10 cellular contexts compared by ENCODE assay signal in genomic region chr3:129118745-129119144, GRCh38. TPM values are rescaled to one million over a fixed set of nuclear protein-coding genes. Genes with fewer than 3 reads are reported as not detected.
A peak's percentile ranks its signal among the peaks of the same experiment; 100 is the strongest.
DNase-seq lines count a peak whose midpoint lies in the region; ATAC-seq, FAIRE-seq and TF ChIP-seq lines count a peak whose summit lies in the region.
"Had no signal": no experiment of that assay in that cellular context is flagged by ENCODE, and none has a peak within 500 bp of the region (broad histone marks: within the 10 kb centered on the region; RNA-seq: fewer than 3 reads in every experiment).

No MANE protein-coding gene starts in this region.

- intact Hi-C loops in sciatic nerve (cut with DNase I) = no loop called here

- H3K4me3 ChIP-seq in H1 (ENCODE audit: extremely low read depth in 1 of 4, insufficient read depth in 2 of 4, low read depth in 3 of 4, low read length in 4 of 4) = peak overlapping the region in 1 of 4 experiments; percentile 68; a peak in 1 of 8 replicates

- H3K79me2 ChIP-seq in H1 (ENCODE audit: control insufficient read depth in 1 of 2, insufficient read depth in 2 of 2, low read length in 2 of 2) = peaks cover 9 to 51% of the 10 kb centered on the region in 2 experiments

- TF ChIP-seq POLR2A in H1 (IDR thresholded peaks at IDR 0.05; ENCODE audit: control extremely low read depth in 1 of 2, low read depth in 2 of 2, low read length in 2 of 2) = no peak

- H3K27me3 Mint-ChIP-seq in activated CD4-positive, alpha-beta memory T cell treated with anti-CD3 and anti-CD28 coated beads, Interleukin-2, amount 10 ng/mL, durations not matched to agents 7 days and 5 days = no peaks in the 10 kb centered on the region

- no peak overlapping the region for H3K14ac ChIP-seq in H1 (ENCODE audit: insufficient read length)

- TF ChIP-seq RAD21 in H1 (IDR thresholded peaks at IDR 0.05 in 1 of 2, conservative IDR thresholded peaks at IDR 0.05 in 1 of 2; ENCODE audit: low read depth in 2 of 2, low read length in 2 of 2) = no peak

- no peak overlapping the region for H4K5ac ChIP-seq in H1 (ENCODE audit: insufficient read length, low read depth, low read length)

- H3K9ac ChIP-seq in H1 (replicated peaks in 1 of 4; ENCODE audit: extremely low read depth in 1 of 4, low read depth in 3 of 4, low read length in 3 of 4) = peak overlapping the region in 1 of 4 experiments; percentile 16; a peak in 2 of 7 replicates

- no peak overlapping the region for H2BK120ac ChIP-seq in H1 (replicated peaks; ENCODE audit: low read depth, low read length)

- H3K9me3 ChIP-seq in KOPT-K1 (ENCODE audit: insufficient read depth, low read length, poor library complexity, severe bottlenecking) (no peaks in the 10 kb centered on the region), H1 (ENCODE audit: insufficient read depth in 2 of 2, low read depth in 1 of 2, low read length in 1 of 2) (no peaks in the 10 kb centered on the region)

- peak; percentile 46 for DNase-seq in activated CD4-positive, alpha-beta memory T cell treated with anti-CD3 and anti-CD28 coated beads, Interleukin-2, amount 10 ng/mL, durations not matched to agents 7 days and 5 days
- DNase-seq in H1 (ENCODE audit: low read depth in 1 of 2, low spot score in 2 of 2) = no peak
- DNase-seq in stimulated activated CD4-positive, alpha-beta T cell treated with anti-CD3 and anti-CD28 coated beads, Interleukin-2, amount 100 ng/mL, for 4 hours (ENCODE audit: low read depth) = peak; percentile 23
- no peak for DNase-seq in NCI-H524 (lab: John Stamatoyannopoulos, UW)
- DNase-seq in NCI-H1694 treated with DMSO at 0.1 percent for 48 hours (lab: John Stamatoyannopoulos, UW) = no peak
- no peak for DNase-seq in G401 (ENCODE audit: low spot score)
- DNase-seq in sciatic nerve (ENCODE audit: low spot score) = no peak
- DNase-seq: amygdala had no signal

- peak overlapping the region; percentile 29; the same call in 1 of the 2 replicates for H2AK5ac ChIP-seq in H1 (ENCODE audit: low read depth, low read length)

- peaks cover 57% of the 10 kb centered on the region for H3K36me3 Mint-ChIP-seq in activated CD4-positive, alpha-beta memory T cell treated with anti-CD3 and anti-CD28 coated beads, Interleukin-2, amount 10 ng/mL, durations not matched to agents 7 days and 5 days (ENCODE audit: low read depth)

- H3K36me3 ChIP-seq in KOPT-K1 (ENCODE audit: insufficient read depth, low read length) = peaks cover 15% of the 10 kb centered on the region; the same call in 1 of the 2 replicates
- H3K36me3 ChIP-seq in H1 (ENCODE audit: control insufficient read depth in 2 of 4, insufficient read depth in 4 of 4, low read length in 3 of 4) = peaks cover 0 to 3% (median 3%) of the 10 kb centered on the region in 4 experiments; a peak in 1 of 8 replicates

- no peak overlapping the region for H2BK20ac ChIP-seq in H1 (ENCODE audit: low read length)

- H2BK5ac ChIP-seq in H1 (ENCODE audit: low read depth, low read length) = no peak overlapping the region; the same call in 1 of the 2 replicates

- peak overlapping the region; percentile 96 for H3K27ac Mint-ChIP-seq in activated CD4-positive, alpha-beta memory T cell treated with anti-CD3 and anti-CD28 coated beads, Interleukin-2, amount 10 ng/mL, durations not matched to agents 7 days and 5 days

- H4K20me1 ChIP-seq in H1 (replicated peaks in 1 of 2; ENCODE audit: control insufficient read depth in 1 of 2, insufficient read depth in 2 of 2, low read length in 2 of 2) = no peaks in the 10 kb centered on the region

- H4K91ac ChIP-seq in H1 (replicated peaks; ENCODE audit: insufficient read length, low read length) = no peak overlapping the region

- POLR2A ChIA-PET in activated CD4-positive, alpha-beta memory T cell treated with anti-CD3 and anti-CD28 coated beads, Interleukin-2, amount 10 ng/mL, durations not matched to agents 7 days and 5 days (lab: Charles Lee) = interaction anchor here (0.6 to 8.4 kb wide), 15 partner anchors 13 to 394 kb away, joined by 3 to 111 read pairs (median 41); partner anchors contain the start of genes CNBP and COPG1
- POLR2A ChIA-PET in H1 (lab: Charles Lee; ENCODE audit: partially characterized antibody) = interaction anchor here (0.9 to 3.0 kb wide), 11 partner anchors 11 to 187 kb away, joined by 3 to 9 read pairs (median 4); partner anchors contain the start of gene CNBP

- H3K23ac ChIP-seq in H1 (ENCODE audit: insufficient read length) = no peak overlapping the region

- no peak for FAIRE-seq in H1 (lab: Jason Lieb, UNC)

- 86% methylated on average over 5 of the region's 5 CpGs; no CpG with 5 or more reads in 1 of the 2 experiments for WGBS in H1 (ENCODE audit: extremely low coverage in 1 of 2, insufficient coverage in 1 of 2, insufficient read length in 1 of 2, insufficient replicate concordance in 2 of 2, low coverage in 1 of 2, low lambda C conversion rate in 2 of 2, missing lambda C conversion rate in 1 of 2), 2 experiments

- H2BK12ac ChIP-seq in H1 (ENCODE audit: low read depth, low read length) = peak overlapping the region; percentile 99; the same call in 1 of the 2 replicates

- peak overlapping the region; percentile 89 to 98; a peak in 2 of 4 replicates for H3K4me2 ChIP-seq in H1 (ENCODE audit: insufficient read depth in 1 of 2, low read depth in 2 of 2, low read length in 2 of 2)

- H3K79me1 ChIP-seq in H1 (ENCODE audit: low read depth, low read length) = peaks cover 8% of the 10 kb centered on the region

- H3K4me1 Mint-ChIP-seq in activated CD4-positive, alpha-beta memory T cell treated with anti-CD3 and anti-CD28 coated beads, Interleukin-2, amount 10 ng/mL, durations not matched to agents 7 days and 5 days = peaks cover 62% of the 10 kb centered on the region

- CTCF ChIA-PET in activated CD4-positive, alpha-beta memory T cell treated with anti-CD3 and anti-CD28 coated beads, Interleukin-2, amount 10 ng/mL, durations not matched to agents 7 days and 5 days (lab: Charles Lee) = interaction anchor here (0.7 to 5.0 kb wide), 7 partner anchors 17 to 198 kb away, joined by 3 to 63 read pairs (median 6); a partner anchor contains a TSS
- CTCF ChIA-PET in H1 (lab: Charles Lee; ENCODE audit: partially characterized antibody) = interaction anchor here (0.5 to 3.1 kb wide), 9 partner anchors 12 to 374 kb away, joined by 3 to 13 read pairs (median 4); no protein-coding TSS in a partner anchor

- peaks cover 12% of the 10 kb centered on the region for H3K23me2 ChIP-seq in H1 (ENCODE audit: low read depth, low read length)

- in situ Hi-C loops in G401 (cut with HindIII; ENCODE audit: low sequenced_read_pairs) = loop anchor here (10.0 kb wide), 1 partner anchor 64 kb away; no protein-coding TSS in a partner anchor

- no peaks in the 10 kb centered on the region for H3K27me3 ChIP-seq in H1 (replicated peaks in 1 of 4; ENCODE audit: control insufficient read depth in 3 of 4, extremely low read depth in 1 of 4, insufficient read depth in 3 of 4, low read length in 3 of 4)

- no peak for ATAC-seq in sciatic nerve

- H3K9me3 Mint-ChIP-seq in activated CD4-positive, alpha-beta memory T cell treated with anti-CD3 and anti-CD28 coated beads, Interleukin-2, amount 10 ng/mL, durations not matched to agents 7 days and 5 days = no peaks in the 10 kb centered on the region

- H3K4ac ChIP-seq in H1 (replicated peaks; ENCODE audit: insufficient read length, low read depth, low read length) = no peak overlapping the region

- no peak for TF ChIP-seq EP300 in H1 (IDR thresholded peaks at IDR 0.05; ENCODE audit: borderline replicate concordance in 1 of 2, low read depth in 2 of 2, low read length in 2 of 2)

- H3K18ac ChIP-seq in H1 (ENCODE audit: extremely low read depth, low read length) = no peak overlapping the region; the same call in 1 of the 2 replicates

- H4K8ac ChIP-seq in H1 (ENCODE audit: extremely low read depth, insufficient read depth, low read length) = no peak overlapping the region

- H3K4me3 Mint-ChIP-seq in activated CD4-positive, alpha-beta memory T cell treated with anti-CD3 and anti-CD28 coated beads, Interleukin-2, amount 10 ng/mL, durations not matched to agents 7 days and 5 days = peak overlapping the region; percentile 91

- H2BK15ac ChIP-seq in H1 (ENCODE audit: low read length) = no peak overlapping the region

- peak overlapping the region; percentile 85 for H3K27ac ChIP-seq in KOPT-K1 (ENCODE audit: low read depth, low read length, poor library complexity, severe bottlenecking)
- H3K27ac ChIP-seq in H1 (ENCODE audit: low read depth, low read length) = peak overlapping the region; percentile 58

- no peak overlapping the region for H2AFZ ChIP-seq in H1 (ENCODE audit: low read length)

- H3K4me1 ChIP-seq in H1 (replicated peaks in 1 of 4; ENCODE audit: control insufficient read depth in 3 of 4, insufficient read depth in 4 of 4, low read length in 3 of 4) = peaks cover 13 to 26% (median 23%) of the 10 kb centered on the region in 4 experiments

- no peak overlapping the region for H3K56ac ChIP-seq in H1 (replicated peaks; ENCODE audit: insufficient read length, low read depth, low read length)

- TF ChIP-seq CTCF in H1 (IDR thresholded peaks at IDR 0.05; ENCODE audit: control extremely low read depth in 1 of 3, insufficient read depth in 1 of 3, low read depth in 1 of 3, low read length in 3 of 3) = no peak

RNA-seq across cellular contexts. Expression of gene RAB43, which starts 2.9 kb away (rescaled TPM):
- total RNA-seq in activated CD4-positive, alpha-beta memory T cell treated with anti-CD3 and anti-CD28 coated beads, Interleukin-2, amount 10 ng/mL, durations not matched to agents 7 days and 5 days = 10 to 100 TPM; 46.3 to 48.1 TPM
- total RNA-seq in H1 (2021; fragmentation: NEBNext Ultra II Directional; extraction: Animal tissue kit (Norgen Biotek cat#: 25700)) = 18.7 and 19.4 TPM in 2 replicates
- 13.1 and 18.7 TPM in 2 replicates for polyA plus RNA-seq in H1 (2011; rRNA removed)
- 12.7 TPM for polyA plus RNA-seq in H1 (2011; cell fraction: cytosol; rRNA removed)
- 25.4 TPM for polyA plus RNA-seq in H1 (2011; cell fraction: nucleus; rRNA removed)
- 10.6 to 13.7 TPM (median 13.1 TPM) in 4 replicates for polyA plus RNA-seq in H1 (2012, experiment 1 of 2)
- polyA plus RNA-seq in H1 (2012, experiment 2 of 2) = 14.1 TPM
- polyA plus RNA-seq in H1 (2013, experiment 1 of 2) = 11.8 TPM
- polyA plus RNA-seq in H1 (2013, experiment 2 of 2) = 12.4 TPM
- 10.3 and 10.9 TPM in 2 replicates for polyA minus RNA-seq in H1 (2011; rRNA and poly(A)+ RNA removed)
- 9.8 TPM for polyA minus RNA-seq in H1 (2011; cell fraction: cytosol; rRNA and poly(A)+ RNA removed)
- polyA minus RNA-seq in H1 (2011; cell fraction: nucleus; rRNA and poly(A)+ RNA removed) = 11.4 TPM
- 13.0 and 17.5 TPM in 2 replicates for total RNA-seq in G401 (2014; rRNA removed; shearing (Covaris generic))
- 17.9 TPM for total RNA-seq in sciatic nerve

RNA-seq across cellular contexts. Expression of gene ISY1, which starts 42.1 kb away (rescaled TPM):
- 10 to 100 TPM; 63.9 to 66.2 TPM for total RNA-seq in activated CD4-positive, alpha-beta memory T cell treated with anti-CD3 and anti-CD28 coated beads, Interleukin-2, amount 10 ng/mL, durations not matched to agents 7 days and 5 days
- total RNA-seq in H1 (2021; fragmentation: NEBNext Ultra II Directional; extraction: Animal tissue kit (Norgen Biotek cat#: 25700)) = 16.6 and 21.8 TPM in 2 replicates
- polyA plus RNA-seq in H1 (2011; rRNA removed) = 27.8 and 38.7 TPM in 2 replicates
- polyA plus RNA-seq in H1 (2011; cell fraction: cytosol; rRNA removed) = 18.8 TPM
- 8.4 TPM for polyA plus RNA-seq in H1 (2011; cell fraction: nucleus; rRNA removed)
- 18.6 to 24.4 TPM (median 21.2 TPM) in 4 replicates for polyA plus RNA-seq in H1 (2012, experiment 1 of 2)
- polyA plus RNA-seq in H1 (2012, experiment 2 of 2) = 7.8 TPM
- polyA plus RNA-seq in H1 (2013, experiment 1 of 2) = 9.6 TPM
- 9.7 TPM for polyA plus RNA-seq in H1 (2013, experiment 2 of 2)
- polyA minus RNA-seq in H1 (2011; rRNA and poly(A)+ RNA removed) = 4.9 and 9.5 TPM in 2 replicates
- 16.7 TPM for polyA minus RNA-seq in H1 (2011; cell fraction: cytosol; rRNA and poly(A)+ RNA removed)
- polyA minus RNA-seq in H1 (2011; cell fraction: nucleus; rRNA and poly(A)+ RNA removed) = 5.3 TPM
- 30.3 and 64.2 TPM in 2 replicates for total RNA-seq in G401 (2014; rRNA removed; shearing (Covaris generic))
- 31.9 TPM for total RNA-seq in sciatic nerve

RNA-seq across cellular contexts. Expression of gene GP9, which starts 58.2 kb away (rescaled TPM):
- not detected for total RNA-seq in activated CD4-positive, alpha-beta memory T cell treated with anti-CD3 and anti-CD28 coated beads, Interleukin-2, amount 10 ng/mL, durations not matched to agents 7 days and 5 days
- total RNA-seq in H1 (2021; fragmentation: NEBNext Ultra II Directional; extraction: Animal tissue kit (Norgen Biotek cat#: 25700)) = not detected in 2 replicates
- polyA plus RNA-seq in H1 (2011; rRNA removed) = not detected in 2 replicates
- not detected for polyA plus RNA-seq in H1 (2011; cell fraction: cytosol; rRNA removed)
- polyA plus RNA-seq in H1 (2011; cell fraction: nucleus; rRNA removed) = not detected
- polyA plus RNA-seq in H1 (2012, experiment 1 of 2) = not detected in 4 replicates
- not detected for polyA plus RNA-seq in H1 (2012, experiment 2 of 2)
- polyA plus RNA-seq in H1 (2013, experiment 1 of 2) = not detected
- polyA plus RNA-seq in H1 (2013, experiment 2 of 2) = not detected
- not detected in 2 replicates for polyA minus RNA-seq in H1 (2011; rRNA and poly(A)+ RNA removed)
- not detected for polyA minus RNA-seq in H1 (2011; cell fraction: cytosol; rRNA and poly(A)+ RNA removed)
- not detected for polyA minus RNA-seq in H1 (2011; cell fraction: nucleus; rRNA and poly(A)+ RNA removed)
- not detected in 2 replicates for total RNA-seq in G401 (2014; rRNA removed; shearing (Covaris generic))
- total RNA-seq in sciatic nerve = 0.53 TPM
- total RNA-seq: RPMI7951 had no signal

Comparison
In these comparisons a context has a peak if more than half of its experiments do, and no peak if none do; other contexts are left out.
1. DNase-seq: peak in activated CD4-positive, alpha-beta memory T cell treated with anti-CD3 and anti-CD28 coated beads, Interleukin-2, amount 10 ng/mL, durations not matched to agents 7 days and 5 days (single experiment) and stimulated activated CD4-positive, alpha-beta T cell treated with anti-CD3 and anti-CD28 coated beads, Interleukin-2, amount 100 ng/mL, for 4 hours (single experiment); none in H1 (0 of 2), NCI-H524 (0 of 2), NCI-H1694 treated with DMSO at 0.1 percent for 48 hours (single experiment), G401 (single experiment) and sciatic nerve (single experiment).